22 cellular contexts compared by ENCODE assay signal in the genomic region with DNA sequence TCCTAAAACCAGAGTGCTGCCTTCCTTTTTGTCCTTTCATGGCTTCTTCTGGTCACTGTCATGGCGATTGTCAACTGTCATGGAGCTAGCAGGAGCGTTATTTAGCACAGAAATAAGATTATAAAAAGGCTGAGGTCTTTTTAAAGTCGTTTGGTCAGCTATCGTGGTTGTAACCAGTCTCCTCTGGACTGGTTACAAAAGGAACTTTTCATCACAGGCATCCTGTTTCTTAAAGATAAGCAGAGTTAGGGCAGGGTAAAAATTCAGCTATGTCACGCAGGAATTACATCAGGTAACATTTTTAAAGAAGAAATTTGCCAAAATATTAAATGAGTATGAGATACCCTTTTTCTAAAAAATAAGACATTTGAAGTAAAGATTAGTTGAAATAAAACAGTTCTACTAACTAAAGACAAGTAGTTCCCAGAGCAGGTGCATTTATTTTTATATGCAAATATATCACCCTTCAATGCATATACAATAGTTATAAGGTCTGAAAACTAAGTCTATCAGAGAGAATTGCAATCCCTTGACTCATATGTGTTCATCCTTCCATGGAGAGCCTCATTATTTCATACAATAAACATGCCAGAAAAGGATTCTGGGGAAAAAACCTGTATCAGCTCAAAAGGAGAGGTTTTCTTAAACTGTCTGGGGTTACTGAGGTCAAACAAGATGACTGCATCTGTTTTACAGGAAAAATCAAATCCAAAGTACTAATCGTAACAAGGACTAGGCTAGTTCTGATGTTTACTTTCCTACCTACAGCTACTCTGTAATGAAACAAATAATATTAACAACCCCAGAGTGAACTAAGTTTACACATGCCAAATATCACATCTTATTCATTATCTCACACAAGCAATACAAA. TPM values are rescaled to one million over a fixed set of nuclear protein-coding genes. Genes with fewer than 3 reads are reported as not detected.
A peak's percentile ranks its signal among the peaks of the same experiment; 100 is the strongest.
DNase-seq lines count a peak whose midpoint lies in the region; ATAC-seq and TF ChIP-seq lines count a peak whose summit lies in the region.
"Had no signal": no experiment of that assay in that cellular context is flagged by ENCODE, and none has a peak within 500 bp of the region (broad histone marks: within the 10 kb centered on the region; RNA-seq: fewer than 3 reads in every experiment).

No MANE protein-coding gene starts in this region.

- H3K27ac ChIP-seq in breast epithelium: no peak overlapping the region
- H3K27ac ChIP-seq in Karpas-422 (ENCODE audit: low read length): no peak overlapping the region
- H3K27ac ChIP-seq: HL-60 had no signal

- H3K4me3 ChIP-seq in choroid plexus epithelial cell (ENCODE audit: low read depth, low read length) (no peak overlapping the region), breast epithelium (no peak overlapping the region), Karpas-422 (ENCODE audit: low read length) (no peak overlapping the region)

- intact Hi-C loops in breast epithelium (cut with DNase I; ENCODE audit: low total_unique reads): no loop called here

- H2AFZ ChIP-seq in Karpas-422 (ENCODE audit: low read length): no peak overlapping the region

- DNase-seq in ELR (ENCODE audit: low read depth) (peak; percentile 24), OCI-M1 (lab: John Stamatoyannopoulos, UW) (peak; percentile 97), choroid plexus epithelial cell (ENCODE audit: low read depth) (peak; percentile 18), renal cortical epithelial cell (ENCODE audit: low read depth) (peak; percentile 11), breast epithelium (ENCODE audit: low spot score in 2 of 2) (no peak), AG20443 (ENCODE audit: low spot score) (no peak), Karpas-422 (no peak)
- DNase-seq: CD4-positive, CD25-positive, alpha-beta regulatory T cell; DMS79; GDM1; NCI-H1048; NCI-H1436 treated with DMSO at 0.1 percent for 48 hours; NCI-H2029 treated with DMSO at 0.1 percent for 48 hours; NCI-H2171 treated with DMSO at 0.1 percent for 48 hours; NCI-H82; SK-N-SH; T-helper 1 cell had no signal

- no peaks in the 10 kb centered on the region for H3K9me3 ChIP-seq in breast epithelium
- H3K9me3 ChIP-seq in Karpas-422 (ENCODE audit: low read length): no peaks in the 10 kb centered on the region
- H3K9me3 ChIP-seq: SK-N-SH had no signal

- no peak for TF ChIP-seq POLR2A in breast epithelium (IDR thresholded peaks at IDR 0.05)

- H3K4me1 ChIP-seq in breast epithelium (no peaks in the 10 kb centered on the region), Karpas-422 (ENCODE audit: low read length) (no peaks in the 10 kb centered on the region)

- no peaks in the 10 kb centered on the region for H3K9me2 ChIP-seq in Karpas-422 (replicated peaks; ENCODE audit: insufficient read depth, low read length)
- H3K9me2 ChIP-seq: SK-N-SH had no signal

- peaks cover 7% of the 10 kb centered on the region; the same call in 1 of the 2 replicates for H3K79me2 ChIP-seq in Karpas-422 (ENCODE audit: low read length)

- H3K36me3 ChIP-seq in breast epithelium (no peaks in the 10 kb centered on the region), Karpas-422 (ENCODE audit: insufficient read depth, low read length) (peaks cover 14% of the 10 kb centered on the region; the same call in 1 of the 2 replicates)

- ATAC-seq in HG02642 (IDR thresholded peaks at IDR 0.05; ENCODE audit: poor library complexity, unreplicated experiment): no peak

- no peak overlapping the region for H3K4me2 ChIP-seq in Karpas-422 (ENCODE audit: low read depth, low read length, poor library complexity, severe bottlenecking)
- H3K4me2 ChIP-seq: SK-N-SH had no signal

- H3K9ac ChIP-seq in Karpas-422 (ENCODE audit: low read length): no peak overlapping the region
- H3K9ac ChIP-seq: SK-N-SH had no signal

- TF ChIP-seq CTCF in choroid plexus epithelial cell (conservative IDR thresholded peaks at IDR 0.05; ENCODE audit: low read depth, low read length) (no peak), breast epithelium (IDR thresholded peaks at IDR 0.05) (no peak)

- H3K27me3 ChIP-seq in breast epithelium (no peaks in the 10 kb centered on the region), Karpas-422 (ENCODE audit: low read length) (no peaks in the 10 kb centered on the region)

- no peaks in the 10 kb centered on the region for H4K20me1 ChIP-seq in Karpas-422 (ENCODE audit: insufficient read depth, low read depth, low read length)

RNA-seq across cellular contexts. Expression of a gene that starts 20.9 kb away (rescaled TPM):
- total RNA-seq in renal cortical epithelial cell (not detected in 2 replicates), breast epithelium (not detected)
- not detected in 2 replicates for total RNA-seq in Karpas-422 (2014; rRNA removed; shearing (Covaris generic); ENCODE audit: low replicate concordance)
- total RNA-seq: B cell; CD4-positive, CD25-positive, alpha-beta regulatory T cell; M059J; NCI-H460 had no signal

RNA-seq across cellular contexts. Expression of a gene that starts 22.7 kb away (rescaled TPM):
- total RNA-seq in renal cortical epithelial cell: 8.9 and 11.0 TPM in 2 replicates
- 1 to 10 TPM; 4.5 to 8.0 (median 7.5) TPM for total RNA-seq in breast epithelium
- total RNA-seq in Karpas-422 (2014; rRNA removed; shearing (Covaris generic); ENCODE audit: low replicate concordance): 17.0 and 18.0 TPM in 2 replicates

RNA-seq across cellular contexts. Expression of a gene that starts 48.9 kb away (rescaled TPM):
- 6.4 and 10.4 TPM in 2 replicates for total RNA-seq in renal cortical epithelial cell
- 1 to 10 TPM; 3.6 to 6.4 (median 3.7) TPM for total RNA-seq in breast epithelium
- total RNA-seq in Karpas-422 (2014; rRNA removed; shearing (Covaris generic); ENCODE audit: low replicate concordance): 8.0 and 13.8 TPM in 2 replicates

RNA-seq across cellular contexts. Expression of a gene that starts 51.9 kb away (rescaled TPM):
- total RNA-seq in renal cortical epithelial cell (5.3 and 6.3 TPM in 2 replicates), breast epithelium (1 to 10 TPM; 3.7 to 6.6 (median 5.4) TPM)
- 11.6 and 16.3 TPM in 2 replicates for total RNA-seq in Karpas-422 (2014; rRNA removed; shearing (Covaris generic); ENCODE audit: low replicate concordance)

Comparison
In these comparisons a context has a peak if more than half of its experiments do, and no peak if none do; other contexts are left out.
1. DNase-seq: peak in ELR (single experiment), OCI-M1 (single experiment), choroid plexus epithelial cell (single experiment) and renal cortical epithelial cell (single experiment); none in breast epithelium (0 of 2), AG20443 (single experiment) and Karpas-422 (single experiment).